In genomic region chr19:12484371-12485322, GRCh38 we compare ENCODE assay signal across 8 cellular contexts. TPM values are rescaled to one million over a fixed set of nuclear protein-coding genes. Genes with fewer than 3 reads are reported as not detected.
A peak's percentile ranks its signal among the peaks of the same experiment; 100 is the strongest.
DNase-seq lines count a peak whose midpoint lies in the region; ATAC-seq lines count a peak whose summit lies in the region.

ZNF709 (minus strand) TSS chr19:12484816; CDS start chr19:12484657, 159 bp downstream.

- in situ Hi-C loops in SK-MEL-5 (cut with HindIII; ENCODE audit: low pct_unique_long_range_greater_than_20kb, low sequenced_read_pairs), result no loop called here

- ATAC-seq in GM21786 (IDR thresholded peaks at IDR 0.05; ENCODE audit: unreplicated experiment), result peak; percentile 91

- peak within 1 kb of the TSS; percentile 80 for H3K27ac ChIP-seq in substantia nigra (ENCODE audit: low read depth, low read length, poor library complexity, severe bottlenecking)

- DNase-seq in Daoy (ENCODE audit: low read depth) (peak; percentile 90), LoVo (ENCODE audit: low spot score) (peak; percentile 90), SK-MEL-5 (ENCODE audit: low read depth, low spot score) (peak; percentile 82), globus pallidus (ENCODE audit: low spot score) (peak; percentile 90), non-pigmented ciliary epithelial cell (ENCODE audit: low read depth) (peak; percentile 38), substantia nigra (lab: John Stamatoyannopoulos, UW) (peak; percentile 47 to 95 (median 85))
- DNase-seq in activated naive CD4-positive, alpha-beta T cell treated with anti-CD3 and anti-CD28 coated beads, Interleukin-2, amount 50 U/mL, for 16 hours, result peak; percentile 89

RNA-seq across cellular contexts. Expression of gene ZNF709, which starts in this region (rescaled TPM):
- 0.27 and 0.80 TPM in 2 replicates for total RNA-seq in Daoy (2014; rRNA removed; shearing (Covaris generic))
- 1.6 and 2.2 TPM in 2 replicates for total RNA-seq in SK-MEL-5 (2014; rRNA removed; shearing (Covaris generic))
- 0.21 and 0.34 TPM in 2 replicates for polyA plus RNA-seq in SK-MEL-5 (2015; cell fraction: cytosol; rRNA removed)
- polyA plus RNA-seq in SK-MEL-5 (2015; cell fraction: nucleus; rRNA removed), result 0.18 and 0.67 TPM in 2 replicates

Comparison
In these comparisons a context has a peak if more than half of its experiments do, and no peak if none do; other contexts are left out.
1. Peak in every context shown above with its lines: DNase-seq, ATAC-seq and H3K27ac ChIP-seq.
2. Peak in DNase-seq in Daoy; RNA of the gene not detected or under 1 TPM.
3. DNase-seq: peak in every context shown above with its lines; median percentile 90 in Daoy; 90 in LoVo; 90 in globus pallidus; 89 in activated naive CD4-positive, alpha-beta T cell treated with anti-CD3 and anti-CD28 coated beads, Interleukin-2, amount 50 U/mL, for 16 hours; 85 in substantia nigra; 82 in SK-MEL-5; 38 in non-pigmented ciliary epithelial cell.